7 cellular contexts compared by ENCODE assay signal in the genomic region with DNA sequence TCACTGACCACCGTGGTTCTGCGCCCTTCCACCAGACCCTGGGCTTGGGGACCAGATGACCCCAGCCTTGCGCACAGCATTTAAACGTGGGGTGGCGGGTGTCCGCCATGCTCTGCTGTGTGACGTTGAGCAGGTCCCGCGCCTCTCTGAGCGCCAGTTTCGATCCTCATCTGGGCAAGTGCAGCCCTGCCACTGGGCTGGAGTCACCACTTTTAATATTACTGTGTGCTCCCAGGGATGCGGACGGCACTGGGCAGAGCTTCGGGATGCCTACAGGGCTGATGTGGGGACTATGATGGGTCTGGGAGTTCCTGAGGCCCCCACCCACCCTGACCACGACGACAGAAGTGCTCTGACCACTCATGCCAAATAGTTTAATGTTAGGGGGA. TPM values are rescaled to one million over a fixed set of nuclear protein-coding genes. Genes with fewer than 3 reads are reported as not detected.
DNase-seq lines count a peak whose midpoint lies in the region; ATAC-seq, FAIRE-seq and TF ChIP-seq lines count a peak whose summit lies in the region.
"Had no signal": no experiment of that assay in that cellular context is flagged by ENCODE, and none has a peak within 500 bp of the region (broad histone marks: within the 10 kb centered on the region; RNA-seq: fewer than 3 reads in every experiment).

No MANE protein-coding gene starts in this region.

- intact Hi-C loops in kidney (cut with DNase I), result no loop called here

- TF ChIP-seq CTCF in AG04449 (IDR thresholded peaks at IDR 0.05; ENCODE audit: insufficient read depth, low read length, missing control alignments) (no peak), kidney (IDR thresholded peaks at IDR 0.05; ENCODE audit: borderline replicate concordance, extremely low read depth, insufficient read depth) (no peak)

- peaks cover 6 to 8% (median 7%) of the 10 kb centered on the region in 3 donors for H3K4me1 Mint-ChIP-seq in T-cell

- peak overlapping the region; percentile 87 to 93 for H3K27ac Mint-ChIP-seq in T-cell

- no peaks in the 10 kb centered on the region for H3K9me3 ChIP-seq in kidney (ENCODE audit: control insufficient read depth in 1 of 2, low read length in 2 of 2)

- no peak for ATAC-seq in T-cell (replicated peaks in 1 of 4)

- peak overlapping the region; percentile 82 to 90 (median 88) for H3K4me3 Mint-ChIP-seq in T-cell

- no peak for FAIRE-seq in kidney (lab: Jason Lieb, UNC)

- peaks cover 6 to 21% of the 10 kb centered on the region in 2 donors for H3K4me1 ChIP-seq in kidney (ENCODE audit: control insufficient read depth in 1 of 2, insufficient read depth in 1 of 2, low read depth in 1 of 2, low read length in 2 of 2)

- H3K4me3 ChIP-seq in AG04449 (ENCODE audit: low read depth, low read length) (peak overlapping the region; percentile 79), kidney (ENCODE audit: low read length in 2 of 2) (peak overlapping the region; percentile 56 to 71)

- POLR2A ChIA-PET in AG04449 (lab: Yijun Ruan, JAX) (no interaction called here), T-cell (lab: Charles Lee) (no interaction called here)

- H3K27me3 Mint-ChIP-seq in T-cell, result no peaks in the 10 kb centered on the region

- H3K9ac ChIP-seq in kidney (ENCODE audit: low read length in 2 of 2), result peak overlapping the region; percentile 50 to 75

- no peaks in the 10 kb centered on the region for H3K36me3 ChIP-seq in kidney (ENCODE audit: control insufficient read depth in 1 of 2, insufficient read depth in 2 of 2, low read length in 2 of 2)

- H3K9me3 Mint-ChIP-seq in T-cell, result no peaks in the 10 kb centered on the region

- DNase-seq in AG04449 (ENCODE audit: low read depth, low spot score) (no peak), T-cell (no peak), kidney (no peak), NCI-H187 (lab: John Stamatoyannopoulos, UW) (no peak), amygdala (lab: John Stamatoyannopoulos, UW) (no peak)
- DNase-seq in stimulated activated CD4-positive, alpha-beta T cell treated with anti-CD3 and anti-CD28 coated beads, Interleukin-2, amount 100 ng/mL, for 48 hours, result no peak

- H3K27ac ChIP-seq in kidney (ENCODE audit: low read depth in 2 of 2, low read length in 2 of 2), result peak overlapping the region; percentile 81 to 88

- CTCF ChIA-PET in AG04449 (lab: Yijun Ruan, JAX), result interaction anchor here (1.0 to 6.3 kb wide), 14 partner anchors 8 to 172 kb away, joined by 3 to 104 read pairs (median 8); a partner anchor contains a TSS
- CTCF ChIA-PET in T-cell (lab: Charles Lee), result interaction anchor here in 1 of 2 donors (1.0 to 3.0 kb wide), 2 partner anchors 24 to 28 kb away, joined by 3 to 18 read pairs; no protein-coding TSS in a partner anchor

- no peaks in the 10 kb centered on the region for H3K36me3 Mint-ChIP-seq in T-cell

RNA-seq across cellular contexts. Expression of a gene that starts 1.2 kb away (rescaled TPM):
- 1 to 10 TPM; 1.5 to 8.0 (median 4.5) TPM for total RNA-seq in T-cell
- 11.9 TPM for total RNA-seq in kidney
- 57.0 TPM for polyA plus RNA-seq in kidney (ENCODE audit: insufficient read depth, low read depth, low replicate concordance)

RNA-seq across cellular contexts. Expression of a gene that starts 8.6 kb away (rescaled TPM):
- total RNA-seq in T-cell, result not detected
- not detected for total RNA-seq in kidney
- not detected for polyA plus RNA-seq in kidney (ENCODE audit: insufficient read depth, low read depth, low replicate concordance)
- total RNA-seq: subcutaneous adipose tissue had no signal

RNA-seq across cellular contexts. Expression of a gene that starts 19.6 kb away (rescaled TPM):
- total RNA-seq in T-cell, result 1 to 10 TPM in 1 of 5 donors, under 1 TPM in 2, not detected in 2; 0.54 to 1.0 (median 0.68) TPM
- 7.7 TPM for total RNA-seq in kidney
- 111 TPM for polyA plus RNA-seq in kidney (ENCODE audit: insufficient read depth, low read depth, low replicate concordance)
- total RNA-seq: subcutaneous adipose tissue had no signal

RNA-seq across cellular contexts. Expression of a gene that starts 24.2 kb away (rescaled TPM):
- total RNA-seq in T-cell (100 to 1,000 TPM; 199 to 250 (median 238) TPM), kidney (191 TPM)
- polyA plus RNA-seq in kidney (ENCODE audit: insufficient read depth, low read depth, low replicate concordance), result 395 TPM

RNA-seq across cellular contexts. Expression of a gene that starts 43.5 kb away (rescaled TPM):
- total RNA-seq in T-cell, result not detected
- total RNA-seq in kidney, result 1.6 TPM
- 2.1 TPM for polyA plus RNA-seq in kidney (ENCODE audit: insufficient read depth, low read depth, low replicate concordance)
- total RNA-seq: subcutaneous adipose tissue had no signal
